6 cellular contexts compared by ENCODE assay signal in the genomic region with DNA sequence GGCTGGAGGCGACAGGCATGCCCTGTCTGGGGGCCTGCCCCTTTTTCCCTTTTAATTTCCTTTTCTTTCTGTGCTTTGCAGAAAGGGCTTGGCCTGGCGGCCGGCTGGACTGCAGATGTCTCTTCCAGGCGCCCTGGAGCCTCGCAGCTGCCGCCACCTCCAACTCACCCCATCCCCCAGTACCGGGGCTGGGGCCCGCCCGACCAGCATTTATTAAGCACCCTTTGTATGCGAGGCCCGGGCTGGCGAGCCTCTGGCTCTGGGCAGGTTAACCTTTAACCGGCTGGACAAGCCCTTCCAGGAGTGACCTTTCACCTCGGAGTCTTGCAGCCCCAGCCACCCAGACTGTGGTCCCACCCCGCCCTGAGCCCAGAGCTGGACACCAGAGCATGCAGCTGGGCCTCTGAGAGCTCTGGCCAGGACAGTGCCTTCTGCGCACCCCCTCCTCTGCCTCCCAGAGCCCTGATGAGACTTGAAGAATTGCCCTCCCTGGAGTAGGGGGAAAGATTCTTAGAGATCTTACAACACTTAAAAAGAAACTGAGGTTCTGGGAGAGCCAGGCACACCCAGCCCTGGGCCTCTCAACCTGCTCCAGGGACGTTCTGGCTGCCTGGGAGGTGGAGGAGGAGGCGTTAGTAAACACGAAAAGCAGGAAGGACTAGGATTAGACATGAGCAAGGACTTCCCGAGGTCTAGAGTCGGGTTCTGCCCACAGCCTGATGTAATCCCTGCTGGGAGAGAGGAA. TPM values are rescaled to one million over a fixed set of nuclear protein-coding genes. Genes with fewer than 3 reads are reported as not detected.
A peak's percentile ranks its signal among the peaks of the same experiment; 100 is the strongest.
DNase-seq lines count a peak whose midpoint lies in the region; ATAC-seq and TF ChIP-seq lines count a peak whose summit lies in the region.

No MANE protein-coding gene starts in this region.

- POLR2A ChIA-PET in IMR-90 (lab: Charles Lee; ENCODE audit: unreplicated experiment) = no interaction called here

- H2BK15ac ChIP-seq in IMR-90 (ENCODE audit: low read depth, low read length) = 0 out of 3 replicates have a peak overlapping the region, but pooled peaks have one; percentile 32

- peak overlapping the region; percentile 95 for H3K4ac ChIP-seq in IMR-90 (ENCODE audit: low read depth, low read length)

- H3K9me1 ChIP-seq in IMR-90 (ENCODE audit: insufficient read depth, low read length) = 0 out of 2 replicates have a peak, but pooled peaks cover 5% of the 10 kb centered on the region

- H3K9ac ChIP-seq in IMR-90 (ENCODE audit: low read depth, low read length) = peak overlapping the region; percentile 22; the same call in 1 of the 2 replicates

- H3K4me1 ChIP-seq in IMR-90 (ENCODE audit: control insufficient read depth, insufficient read depth, low read length) (peaks cover 10% of the 10 kb centered on the region), adrenal gland (replicated peaks in 1 of 2) (peaks cover 0 to 22% of the 10 kb centered on the region in 2 donors)

- H3K14ac ChIP-seq in IMR-90 (replicated peaks; ENCODE audit: low read depth, low read length) = 0 out of 2 replicates have a peak overlapping the region, but pooled peaks have one; percentile 35

- peaks cover 5 to 32% of the 10 kb centered on the region in 2 experiments for H3K79me1 ChIP-seq in IMR-90 (ENCODE audit: low read depth in 1 of 2, low read length in 2 of 2)

- H4K91ac ChIP-seq in IMR-90 (ENCODE audit: insufficient read depth, low read depth, low read length) = peak overlapping the region; percentile 82

- peak overlapping the region; percentile 72 for H3K56ac ChIP-seq in IMR-90 (ENCODE audit: extremely low read depth, insufficient read depth, low read length)

- no peaks in the 10 kb centered on the region for H3K9me3 ChIP-seq in IMR-90 (ENCODE audit: control insufficient read depth, insufficient read depth, low read length)
- no peaks in the 10 kb centered on the region for H3K9me3 ChIP-seq in adrenal gland (replicated peaks in 1 of 3)

- WGBS in IMR-90 (ENCODE audit: extremely low coverage in 2 of 2, insufficient read length in 1 of 2), 2 experiments = 13% methylated on average over 6 of the region's 21 CpGs; no CpG with 5 or more reads in 1 of the 2 experiments
- whole genome bisulfite sequencing in adrenal gland, 4 donors = 14 to 33% (median 25%) methylated on average over 16 to 21 of the region's 21 CpGs

- H2BK5ac ChIP-seq in IMR-90 (ENCODE audit: low read depth, low read length, poor library complexity, severe bottlenecking) = peak overlapping the region; percentile 93

- H3K23ac ChIP-seq in IMR-90 (ENCODE audit: low read depth, low read length) = peak overlapping the region; percentile 66

- H3K27ac ChIP-seq in IMR-90 (ENCODE audit: insufficient read depth, low read length) = peak overlapping the region; percentile 97
- peak overlapping the region in 4 of 5 donors; percentile 49 to 86 (median 64) for H3K27ac ChIP-seq in adrenal gland

- H2BK120ac ChIP-seq in IMR-90 (ENCODE audit: low read depth, low read length) = peak overlapping the region; percentile 90

- H3K36me3 ChIP-seq in IMR-90 (ENCODE audit: control insufficient read depth, insufficient read depth, low read length) (no peaks in the 10 kb centered on the region), adrenal gland (replicated peaks in 1 of 2) (no peaks in the 10 kb centered on the region)

- peak overlapping the region; percentile 98; the same call in 1 of the 2 replicates for H2AK5ac ChIP-seq in IMR-90 (ENCODE audit: low read depth, low read length)

- TF ChIP-seq POLR2A in IMR-90 (IDR thresholded peaks at IDR 0.05; ENCODE audit: low read depth, low read length) (no peak), adrenal gland (IDR thresholded peaks at IDR 0.05) (no peak)

- H3K27me3 ChIP-seq in IMR-90 (ENCODE audit: control insufficient read depth, insufficient read depth, low read length) (no peaks in the 10 kb centered on the region), adrenal gland (no peaks in the 10 kb centered on the region)

- ATAC-seq in IMR-90 (ENCODE audit: low read depth) (peak; percentile 1), GM21576 (IDR thresholded peaks at IDR 0.05; ENCODE audit: unreplicated experiment) (no peak), HG03469 (IDR thresholded peaks at IDR 0.05; ENCODE audit: unreplicated experiment) (no peak), GM19351 (IDR thresholded peaks at IDR 0.05; ENCODE audit: unreplicated experiment) (no peak)

- H4K8ac ChIP-seq in IMR-90 (ENCODE audit: low read depth in 2 of 2, low read length in 2 of 2) = peak overlapping the region; percentile 91 to 94; a peak in 2 of 4 replicates

- BruUV-seq in IMR-90 (replicated peaks; lab: Mats Ljungman, UMichigan) = no TSS peak

- peak overlapping the region; percentile 0; the same call in 1 of the 2 replicates for H3K18ac ChIP-seq in IMR-90 (ENCODE audit: low read depth, low read length)

- H2BK20ac ChIP-seq in IMR-90 (ENCODE audit: low read depth, low read length) = peak overlapping the region; percentile 63; the same call in 1 of the 2 replicates

- H2AFZ ChIP-seq in IMR-90 (replicated peaks; ENCODE audit: low read length, poor library complexity) = peak overlapping the region; percentile 100

- H4K20me1 ChIP-seq in IMR-90 (ENCODE audit: insufficient read depth, low read length) = peaks cover 19% of the 10 kb centered on the region

- dilution Hi-C loops in IMR-90 (cut with HindIII; ENCODE audit: low sequenced_read_pairs, unreplicated experiment) = no loop called here

- TF ChIP-seq RAD21 in IMR-90 (IDR thresholded peaks at IDR 0.05; ENCODE audit: low read length) = no peak

- intact Hi-C loops in IMR-90 (cut with micrococcal nuclease) = no loop called here
- intact Hi-C loops in adrenal gland (cut with DNase I) = no loop called here

- H3K4me2 ChIP-seq in IMR-90 (ENCODE audit: low read depth, low read length) = peak overlapping the region; percentile 93

- H3K4me3 ChIP-seq in IMR-90 (ENCODE audit: insufficient read depth, low read depth, low read length) = no peak overlapping the region
- peak overlapping the region in 2 of 4 donors; percentile 19 to 99 for H3K4me3 ChIP-seq in adrenal gland

- CTCF ChIA-PET in IMR-90 (lab: Yijun Ruan, JAX) = no interaction called here

- H2AK9ac ChIP-seq in IMR-90 (replicated peaks; ENCODE audit: low read depth, low read length, poor library complexity) = peak overlapping the region; percentile 99

- TF ChIP-seq CTCF in IMR-90 (conservative IDR thresholded peaks at IDR 0.05; ENCODE audit: low read depth, low read length) (no peak), adrenal gland (IDR thresholded peaks at IDR 0.05) (no peak)

- peak; percentile 23 for DNase-seq in IMR-90
- peak in 4 of 7 donors; percentile 32 to 58 (median 45) for DNase-seq in adrenal gland
- peak; percentile 25 for DNase-seq in mucosa of gallbladder (ENCODE audit: low spot score)

- in situ Hi-C loops in IMR-90 (cut with MboI; ENCODE audit: low sequenced_read_pairs) = no loop called here

- H4K5ac ChIP-seq in IMR-90 (ENCODE audit: low read depth, low read length) = peak overlapping the region; percentile 6

TF ChIP-seq in IMR-90, 13 proteins besides CTCF, POLR2A, EP300 and RAD21:
- TF ChIP-seq NFE2L2 (IDR thresholded peaks at IDR 0.05; ENCODE audit: low read depth, low read length) (no peak), RCOR1 (IDR thresholded peaks at IDR 0.05; ENCODE audit: insufficient replicate concordance, low read length) (peak; percentile 72)

RNA-seq across cellular contexts. Expression of gene NR2F6, which starts 1.1 kb away (rescaled TPM):
- total RNA-seq in IMR-90 (2012; rRNA removed) (8.4 and 10.0 TPM in 2 replicates), adrenal gland (100 to 1,000 TPM in 1 of 8 donors, 10 to 100 TPM in 7; 36.2 to 140 (median 60.3) TPM), mucosa of gallbladder (46.3 TPM)
- polyA plus RNA-seq in IMR-90 (2012; rRNA removed) (20.5 and 28.5 TPM in 2 replicates), adrenal gland (10 to 100 TPM in 2 of 3 donors, 1 to 10 TPM in 1; 6.6 to 26.3 (median 22.6) TPM)
- polyA plus RNA-seq in IMR-90 (2012; cell fraction: cytosol; rRNA removed) = 18.7 and 47.4 TPM in 2 replicates
- polyA plus RNA-seq in IMR-90 (2012; cell fraction: nucleus; rRNA removed; ENCODE audit: low replicate concordance) = 17.3 and 46.5 TPM in 2 replicates

RNA-seq across cellular contexts. Expression of gene USHBP1, which starts 17.7 kb away (rescaled TPM):
- total RNA-seq in IMR-90 (2012; rRNA removed) = not detected in 2 replicates
- not detected in 2 replicates for polyA plus RNA-seq in IMR-90 (2012; rRNA removed)
- not detected in 2 replicates for polyA plus RNA-seq in IMR-90 (2012; cell fraction: cytosol; rRNA removed)
- 0.05 and 0.07 TPM in 2 replicates for polyA plus RNA-seq in IMR-90 (2012; cell fraction: nucleus; rRNA removed; ENCODE audit: low replicate concordance)
- 10 to 100 TPM in 2 of 8 donors, 1 to 10 TPM in 6; 1.8 to 13.2 (median 5.3) TPM for total RNA-seq in adrenal gland
- 10 to 100 TPM in 2 of 3 donors, under 1 TPM in 1; 0.71 to 23.6 (median 10.4) TPM for polyA plus RNA-seq in adrenal gland
- total RNA-seq in mucosa of gallbladder = 4.3 TPM

RNA-seq across cellular contexts. Expression of gene BABAM1, which starts 20.4 kb away (rescaled TPM):
- total RNA-seq in IMR-90 (2012; rRNA removed) = 76.7 and 101 TPM in 2 replicates
- polyA plus RNA-seq in IMR-90 (2012; rRNA removed) = 95.1 and 106 TPM in 2 replicates
- 102 and 118 TPM in 2 replicates for polyA plus RNA-seq in IMR-90 (2012; cell fraction: cytosol; rRNA removed)
- polyA plus RNA-seq in IMR-90 (2012; cell fraction: nucleus; rRNA removed; ENCODE audit: low replicate concordance) = 135 and 157 TPM in 2 replicates
- total RNA-seq in adrenal gland = 100 to 1,000 TPM in 1 of 8 donors, 10 to 100 TPM in 7; 68.5 to 128 (median 79.4) TPM
- 100 to 1,000 TPM in 2 of 3 donors, 10 to 100 TPM in 1; 71.1 to 116 (median 101) TPM for polyA plus RNA-seq in adrenal gland
- total RNA-seq in mucosa of gallbladder = 70.5 TPM

RNA-seq across cellular contexts. Expression of gene OCEL1, which starts 20.8 kb away (rescaled TPM):
- total RNA-seq in IMR-90 (2012; rRNA removed) (0.83 and 1.1 TPM in 2 replicates), adrenal gland (10 to 100 TPM in 7 of 8 donors, 1 to 10 TPM in 1; 6.1 to 49.1 (median 33.8) TPM), mucosa of gallbladder (47.8 TPM)
- polyA plus RNA-seq in IMR-90 (2012; rRNA removed) (5.7 and 7.2 TPM in 2 replicates), adrenal gland (10 to 100 TPM; 10.3 to 48.2 (median 27.0) TPM)
- 6.4 and 8.3 TPM in 2 replicates for polyA plus RNA-seq in IMR-90 (2012; cell fraction: cytosol; rRNA removed)
- 10.6 and 10.7 TPM in 2 replicates for polyA plus RNA-seq in IMR-90 (2012; cell fraction: nucleus; rRNA removed; ENCODE audit: low replicate concordance)

RNA-seq across cellular contexts. Expression of gene USE1, which starts 31.7 kb away (rescaled TPM):
- total RNA-seq in IMR-90 (2012; rRNA removed) = 17.2 and 18.1 TPM in 2 replicates
- polyA plus RNA-seq in IMR-90 (2012; rRNA removed) = 24.2 and 28.7 TPM in 2 replicates
- 34.3 and 38.4 TPM in 2 replicates for polyA plus RNA-seq in IMR-90 (2012; cell fraction: cytosol; rRNA removed)
- 59.3 and 74.9 TPM in 2 replicates for polyA plus RNA-seq in IMR-90 (2012; cell fraction: nucleus; rRNA removed; ENCODE audit: low replicate concordance)
- 10 to 100 TPM; 30.7 to 55.6 (median 44.7) TPM for total RNA-seq in adrenal gland
- 10 to 100 TPM; 23.7 to 87.8 (median 75.3) TPM for polyA plus RNA-seq in adrenal gland
- 28.0 TPM for total RNA-seq in mucosa of gallbladder
